In the genomic region with DNA sequence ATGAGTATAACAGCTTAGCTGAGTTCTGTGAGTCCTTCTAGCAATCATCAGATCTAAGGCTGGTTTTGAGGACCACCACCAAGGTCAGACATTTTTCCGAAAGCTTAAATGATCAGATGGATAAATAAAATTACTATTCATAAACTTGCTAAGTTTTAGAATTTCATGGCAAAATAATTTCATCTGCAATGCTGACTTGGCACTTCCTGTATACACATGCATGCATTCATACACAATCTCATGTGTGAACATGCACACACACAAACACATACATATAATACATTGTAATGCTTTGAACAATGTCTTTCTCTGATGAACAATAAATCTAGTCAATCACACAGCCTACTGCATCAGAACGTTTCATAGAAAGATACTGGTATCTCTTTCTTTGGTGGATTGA, we compare ENCODE assay signal across 11 cellular contexts.
"Had no signal": no experiment of that assay in that cellular context is flagged by ENCODE, and none has a peak within 500 bp of the region (broad histone marks: within the 10 kb centered on the region; RNA-seq: fewer than 3 reads in every experiment).

No MANE protein-coding gene starts in this region.

- H3K4me3 ChIP-seq: GM23248, GM23338, HAP-1 had no signal

- H3K9ac ChIP-seq: GM23248 had no signal

- ATAC-seq: GM23338, HCT116 had no signal

- DNase-seq: GM23248, GOT3, H7, H9, HCEC 1CT, HFFc6 had no signal

- H3K36me3 ChIP-seq: HAP-1 had no signal

- H3K4me2 ChIP-seq: GM23338 had no signal

- FAIRE-seq: H1, H54 had no signal

- H3K9me3 ChIP-seq: HAP-1 had no signal

- H3K27ac ChIP-seq: GM23248 had no signal

- H3K4me1 ChIP-seq: HAP-1 had no signal

- H2AFZ ChIP-seq: GM23248, GM23338 had no signal
